ENCODE assay signal across 8 cellular contexts in the genomic region with DNA sequence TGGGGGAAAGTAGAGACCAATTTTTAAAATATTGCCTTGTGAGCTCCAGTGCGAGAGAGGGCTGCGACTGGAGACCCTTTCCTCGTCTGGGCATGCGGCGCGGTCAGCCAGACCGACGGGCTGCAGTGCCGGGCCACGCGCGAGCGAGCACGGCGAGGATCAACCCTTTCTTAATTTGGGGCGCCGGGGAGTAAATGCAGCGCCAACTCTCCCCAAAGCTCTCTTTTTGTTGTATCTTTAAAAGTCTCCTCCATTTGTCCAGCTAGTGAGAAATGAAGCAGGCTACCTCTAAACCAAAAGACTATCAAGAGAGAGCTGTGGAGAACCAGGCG. TPM values are rescaled to one million over a fixed set of nuclear protein-coding genes. Genes with fewer than 3 reads are reported as not detected.
DNase-seq lines count a peak whose midpoint lies in the region; ATAC-seq and TF ChIP-seq lines count a peak whose summit lies in the region.

No MANE protein-coding gene starts in this region.

- DNase-seq in heart right ventricle = no peak
- no peak for DNase-seq in Right ventricle myocardium inferior (ENCODE audit: missing footprints)
- DNase-seq in adipocyte (ENCODE audit: low read depth) = no peak
- DNase-seq in memory B cell (ENCODE audit: low spot score in 2 of 2) = no peak
- no peak for DNase-seq in vagina (ENCODE audit: extremely low spot score in 2 of 2)
- DNase-seq in NCI-H524 (lab: John Stamatoyannopoulos, UW) = no peak

- H3K9me3 ChIP-seq in heart right ventricle = no peaks in the 10 kb centered on the region
- H3K9me3 ChIP-seq in adipocyte (ENCODE audit: control insufficient read depth, low read length) = no peaks in the 10 kb centered on the region
- no peaks in the 10 kb centered on the region for H3K9me3 ChIP-seq in vagina

- no peaks in the 10 kb centered on the region for H3K36me3 Mint-ChIP-seq in memory B cell

- H3K4me3 ChIP-seq in heart right ventricle (peak overlapping the region in 7 of 10 donors; percentile 36 to 61 (median 54)), adipocyte (ENCODE audit: low read length) (peak overlapping the region; percentile 89), vagina (peak overlapping the region; percentile 46 to 55)

- no peaks in the 10 kb centered on the region for H3K9me3 Mint-ChIP-seq in memory B cell

- H3K36me3 ChIP-seq in heart right ventricle = no peaks in the 10 kb centered on the region
- peaks cover 3% of the 10 kb centered on the region for H3K36me3 ChIP-seq in adipocyte (ENCODE audit: control insufficient read depth, insufficient read depth, low read length, severe bottlenecking)
- no peaks in the 10 kb centered on the region for H3K36me3 ChIP-seq in vagina

- peak overlapping the region; percentile 21 for H3K4me3 Mint-ChIP-seq in memory B cell

- H3K4me1 Mint-ChIP-seq in memory B cell = peaks cover 7% of the 10 kb centered on the region

- H3K9ac ChIP-seq in adipocyte (ENCODE audit: low read length) = peak overlapping the region; percentile 95

- H3K27me3 ChIP-seq in heart right ventricle = peaks cover 65 to 100% (median 99%) of the 10 kb centered on the region in 7 donors
- peaks cover 14% of the 10 kb centered on the region for H3K27me3 ChIP-seq in adipocyte (replicated peaks; ENCODE audit: control insufficient read depth, insufficient read depth, low read length)
- H3K27me3 ChIP-seq in vagina = peaks cover 35% of the 10 kb centered on the region

- intact Hi-C loops in heart right ventricle (cut with DNase I) = no loop called here
- intact Hi-C loops in Right ventricle myocardium inferior (cut with DNase I) = no loop called here
- intact Hi-C loops in vagina (cut with DNase I) = loop anchor here (10.0 kb wide), 1 partner anchor 607 kb away; no protein-coding TSS in a partner anchor

- H3K27ac ChIP-seq in heart right ventricle = no peak overlapping the region
- H3K27ac ChIP-seq in vagina = no peak overlapping the region

- H3K27ac Mint-ChIP-seq in memory B cell = peak overlapping the region; percentile 50

- no peak for ATAC-seq in heart right ventricle
- ATAC-seq in Right ventricle myocardium inferior = no peak
- no peak for ATAC-seq in memory B cell (ENCODE audit: low read depth)
- ATAC-seq in HG02938 (IDR thresholded peaks at IDR 0.05; ENCODE audit: unreplicated experiment) = no peak
- no peak for ATAC-seq in GM21423 (IDR thresholded peaks at IDR 0.05; ENCODE audit: unreplicated experiment)

- no peak for TF ChIP-seq CTCF in heart right ventricle (IDR thresholded peaks at IDR 0.05)
- TF ChIP-seq CTCF in vagina (IDR thresholded peaks at IDR 0.05) = no peak

- 6 to 9% methylated on average over 19 of the region's 19 CpGs for WGBS in heart right ventricle, 2 donors

- peaks cover 27% of the 10 kb centered on the region for H3K27me3 Mint-ChIP-seq in memory B cell

- TF ChIP-seq POLR2A in vagina (IDR thresholded peaks at IDR 0.05) = no peak

- H3K4me1 ChIP-seq in heart right ventricle (peaks cover 7 to 59% (median 47%) of the 10 kb centered on the region in 9 donors), adipocyte (ENCODE audit: control insufficient read depth, insufficient read depth, low read length) (peaks cover 41% of the 10 kb centered on the region), vagina (peaks cover 51% of the 10 kb centered on the region)

RNA-seq across cellular contexts. Expression of a gene that starts 1.5 kb away (rescaled TPM):
- total RNA-seq in heart right ventricle (under 1 TPM in 1 of 10 donors, not detected in 9; 0.33 TPM), Right ventricle myocardium inferior (not detected), vagina (3.7 TPM)
- polyA plus RNA-seq in heart right ventricle = under 1 TPM in 1 of 2 donors, not detected in 1; 0.04 TPM
